21 cellular contexts compared by ENCODE assay signal in the genomic region with DNA sequence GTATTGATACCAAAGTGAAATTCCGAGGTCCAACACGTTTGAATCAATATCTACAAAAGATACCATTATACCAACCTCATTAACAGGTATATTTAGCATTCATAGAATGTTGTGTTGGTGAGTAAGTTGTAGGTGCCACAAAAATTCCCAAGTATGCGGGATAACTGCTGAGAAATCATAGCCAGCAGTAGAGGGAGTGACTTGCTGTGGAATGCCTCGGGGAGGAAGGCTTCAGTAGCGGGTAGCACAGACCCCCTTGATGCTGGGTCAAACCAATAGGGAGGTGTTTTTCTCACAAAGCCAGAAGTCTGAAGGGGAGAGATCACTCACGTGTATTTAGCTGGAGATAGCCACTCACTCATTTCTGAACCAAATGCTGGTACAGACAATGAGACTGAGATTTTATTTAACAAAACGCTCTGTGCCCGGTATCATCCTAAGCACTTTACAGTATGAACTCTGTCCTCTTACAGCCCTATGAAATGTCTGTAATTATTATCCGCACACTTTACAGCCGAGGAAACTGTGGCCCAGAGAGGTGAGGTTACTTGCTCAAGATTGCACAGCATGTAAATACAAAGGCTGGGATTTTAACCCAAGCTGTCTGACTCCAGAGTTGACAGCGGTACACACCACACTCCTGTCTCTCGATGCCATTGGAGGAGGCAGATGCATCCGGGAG.
"Had no signal": no experiment of that assay in that cellular context is flagged by ENCODE, and none has a peak within 500 bp of the region (broad histone marks: within the 10 kb centered on the region; RNA-seq: fewer than 3 reads in every experiment).

No MANE protein-coding gene starts in this region.

- H2AFZ ChIP-seq: hepatocyte, parathyroid adenoma had no signal

- H3K4me2 ChIP-seq: hepatocyte, smooth muscle cell had no signal

- H3K27me3 ChIP-seq: esophagus muscularis mucosa, gastrocnemius medialis, hepatocyte, right atrium auricular region, testis, tibial nerve, upper lobe of right lung, vagina had no signal

- H3K9me3 Mint-ChIP-seq: stimulated activated effector memory CD8-positive, alpha-beta T cell treated with anti-CD3 and anti-CD28 coated beads, Interleukin-12 subunit alpha, Interleukin-12 subunit beta, amount 100 ng/mL, for 72 hours; stimulated activated naive CD8-positive, alpha-beta T cell treated with anti-CD3 and anti-CD28 coated beads, Interleukin-15, amount 100 ng/mL, for 72 hours had no signal

- ATAC-seq: gastrocnemius medialis; left colon; naive thymus-derived CD4-positive, alpha-beta T cell; psoas muscle; stimulated activated effector memory CD8-positive, alpha-beta T cell treated with anti-CD3 and anti-CD28 coated beads, Interleukin-12 subunit alpha, Interleukin-12 subunit beta, amount 100 ng/mL, for 72 hours; stimulated activated naive CD8-positive, alpha-beta T cell treated with anti-CD3 and anti-CD28 coated beads, Interleukin-15, amount 100 ng/mL, for 72 hours; upper lobe of right lung had no signal

- H3K9ac ChIP-seq: parathyroid adenoma had no signal

- H3K4me3 ChIP-seq: esophagus muscularis mucosa, gastrocnemius medialis, hepatocyte, psoas muscle, right atrium auricular region, smooth muscle cell, testis, tibial nerve, upper lobe of right lung, vagina had no signal

- H3K4me3 Mint-ChIP-seq: naive thymus-derived CD4-positive, alpha-beta T cell; nephron progenitor cell; stimulated activated effector memory CD8-positive, alpha-beta T cell treated with anti-CD3 and anti-CD28 coated beads, Interleukin-12 subunit alpha, Interleukin-12 subunit beta, amount 100 ng/mL, for 72 hours; stimulated activated naive CD8-positive, alpha-beta T cell treated with anti-CD3 and anti-CD28 coated beads, Interleukin-15, amount 100 ng/mL, for 72 hours had no signal

- H3K36me3 ChIP-seq: esophagus muscularis mucosa, gastrocnemius medialis, right atrium auricular region, tibial nerve, upper lobe of right lung, vagina had no signal

- H3K9me3 ChIP-seq: esophagus muscularis mucosa, gastrocnemius medialis, right atrium auricular region, testis, tibial nerve, upper lobe of right lung, vagina had no signal

- DNase-seq: effector memory CD4-positive, alpha-beta T cell; gastrocnemius medialis; kidney; left colon; naive thymus-derived CD4-positive, alpha-beta T cell; nephron progenitor cell; psoas muscle; stimulated activated CD4-positive, alpha-beta T cell treated with anti-CD3 and anti-CD28 coated beads, Interleukin-4, amount 100 ng/mL, for 1 hour; stimulated activated CD8-positive, alpha-beta memory T cell treated with anti-CD3 and anti-CD28 coated beads, Interleukin-4, amount 100 ng/mL, for 48 hours; stimulated activated naive CD8-positive, alpha-beta T cell treated with anti-CD3 and anti-CD28 coated beads, Interleukin-15, amount 100 ng/mL, for 72 hours; upper lobe of right lung had no signal

- H3K36me3 Mint-ChIP-seq: naive thymus-derived CD4-positive, alpha-beta T cell; stimulated activated effector memory CD8-positive, alpha-beta T cell treated with anti-CD3 and anti-CD28 coated beads, Interleukin-12 subunit alpha, Interleukin-12 subunit beta, amount 100 ng/mL, for 72 hours had no signal

- H3K27ac ChIP-seq: epithelial cell of prostate, esophagus muscularis mucosa, gastrocnemius medialis, hepatocyte, parathyroid adenoma, psoas muscle, right atrium auricular region, testis, tibial nerve, upper lobe of right lung, vagina had no signal

- H3K27ac Mint-ChIP-seq: naive thymus-derived CD4-positive, alpha-beta T cell; nephron progenitor cell; stimulated activated effector memory CD8-positive, alpha-beta T cell treated with anti-CD3 and anti-CD28 coated beads, Interleukin-12 subunit alpha, Interleukin-12 subunit beta, amount 100 ng/mL, for 72 hours had no signal

- H3K79me2 ChIP-seq: hepatocyte, parathyroid adenoma had no signal

- H3K4me1 ChIP-seq: parathyroid adenoma, psoas muscle, right atrium auricular region, vagina had no signal
